ENCODE assay signal across 8 cellular contexts in genomic region chr20:36064661-36065426, GRCh38.
A peak's percentile ranks its signal among the peaks of the same experiment; 100 is the strongest.
DNase-seq lines count a peak whose midpoint lies in the region; ATAC-seq and TF ChIP-seq lines count a peak whose summit lies in the region.

No MANE protein-coding gene starts in this region.

- peak overlapping the region in 1 of 2 donors; percentile 64 for H3K9ac ChIP-seq in liver (ENCODE audit: low read depth in 1 of 2, low read length in 2 of 2)

- WGBS in liver, result 3% methylated on average over 61 of the region's 61 CpGs

- H3K9me3 ChIP-seq in liver (ENCODE audit: control insufficient read depth in 4 of 4, low read length in 3 of 4), result no peaks in the 10 kb centered on the region

- peaks cover 0 to 11% (median 5%) of the 10 kb centered on the region in 4 donors for H3K4me1 ChIP-seq in liver (ENCODE audit: control insufficient read depth in 4 of 4, insufficient read depth in 4 of 4, low read length in 3 of 4)

- H3K4me3 ChIP-seq in liver (ENCODE audit: low read depth in 1 of 3, low read length in 3 of 3), result peak overlapping the region; percentile 56 to 71 (median 57)

- peak in 1 of 2 donors; percentile 31 for TF ChIP-seq RAD21 in liver (IDR thresholded peaks at IDR 0.05)

- peak; percentile 43 for TF ChIP-seq POLR2A in GM19099 (IDR thresholded peaks at IDR 0.05; ENCODE audit: extremely low read depth, insufficient read length, low read depth)

- DNase-seq in AG20443 (ENCODE audit: low spot score) (peak; percentile 99), NCI-H510A treated with DMSO at 0.1 percent for 48 hours (lab: John Stamatoyannopoulos, UW) (peak; percentile 90), dedifferentiated amniotic fluid mesenchymal stem cell (ENCODE audit: extremely low spot score) (peak; percentile 85)
- peak; percentile 93 for DNase-seq in activated CD4-positive, alpha-beta T cell treated with anti-CD3 and anti-CD28 coated beads, Interleukin-2, amount 50 U/mL, for 1 hour
- peak; percentile 95 to 96 for DNase-seq in stimulated activated CD4-positive, alpha-beta T cell treated with anti-CD3 and anti-CD28 coated beads, Interleukin-2, amount 100 ng/mL, for 48 hours

- no peaks in the 10 kb centered on the region for H3K36me3 ChIP-seq in liver (ENCODE audit: control insufficient read depth in 4 of 4, insufficient read depth in 3 of 4, low read depth in 1 of 4, low read length in 3 of 4)

- no peak for TF ChIP-seq CTCF in liver (IDR thresholded peaks at IDR 0.05; ENCODE audit: low read depth, low read length, missing input control)

- ATAC-seq in HG03378 (IDR thresholded peaks at IDR 0.05; ENCODE audit: unreplicated experiment), result peak; percentile 69

- peak overlapping the region; percentile 91 to 93 for H3K27ac ChIP-seq in liver (ENCODE audit: low read depth in 1 of 2, low read length in 2 of 2)

- H3K27me3 ChIP-seq in liver (ENCODE audit: control insufficient read depth in 4 of 4, insufficient read depth in 4 of 4, low read length in 3 of 4), result no peaks in the 10 kb centered on the region

TF ChIP-seq in liver, 16 proteins besides CTCF, POLR2A, EP300 and RAD21:
- TF ChIP-seq FOXA1 (IDR thresholded peaks at IDR 0.05), result no peak
- TF ChIP-seq RXRA (IDR thresholded peaks at IDR 0.05), result peak in 1 of 2 donors; percentile 11
- TF ChIP-seq EGR1 (IDR thresholded peaks at IDR 0.05; ENCODE audit: low read depth in 2 of 2), result no peak
- TF ChIP-seq, protein P1, sequence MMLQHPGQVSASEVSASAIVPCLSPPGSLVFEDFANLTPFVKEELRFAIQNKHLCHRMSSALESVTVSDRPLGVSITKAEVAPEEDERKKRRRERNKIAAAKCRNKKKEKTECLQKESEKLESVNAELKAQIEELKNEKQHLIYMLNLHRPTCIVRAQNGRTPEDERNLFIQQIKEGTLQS (IDR thresholded peaks at IDR 0.05), result no peak
- TF ChIP-seq NR2F2 (IDR thresholded peaks at IDR 0.05), result peak; percentile 27
- no peak for TF ChIP-seq HNF4A (conservative IDR thresholded peaks at IDR 0.05)
- no peak for TF ChIP-seq FOXA2 (IDR thresholded peaks at IDR 0.05)
- TF ChIP-seq SP1 (IDR thresholded peaks at IDR 0.05), result no peak
- TF ChIP-seq JUND (IDR thresholded peaks at IDR 0.05), result no peak
- TF ChIP-seq, protein P2, sequence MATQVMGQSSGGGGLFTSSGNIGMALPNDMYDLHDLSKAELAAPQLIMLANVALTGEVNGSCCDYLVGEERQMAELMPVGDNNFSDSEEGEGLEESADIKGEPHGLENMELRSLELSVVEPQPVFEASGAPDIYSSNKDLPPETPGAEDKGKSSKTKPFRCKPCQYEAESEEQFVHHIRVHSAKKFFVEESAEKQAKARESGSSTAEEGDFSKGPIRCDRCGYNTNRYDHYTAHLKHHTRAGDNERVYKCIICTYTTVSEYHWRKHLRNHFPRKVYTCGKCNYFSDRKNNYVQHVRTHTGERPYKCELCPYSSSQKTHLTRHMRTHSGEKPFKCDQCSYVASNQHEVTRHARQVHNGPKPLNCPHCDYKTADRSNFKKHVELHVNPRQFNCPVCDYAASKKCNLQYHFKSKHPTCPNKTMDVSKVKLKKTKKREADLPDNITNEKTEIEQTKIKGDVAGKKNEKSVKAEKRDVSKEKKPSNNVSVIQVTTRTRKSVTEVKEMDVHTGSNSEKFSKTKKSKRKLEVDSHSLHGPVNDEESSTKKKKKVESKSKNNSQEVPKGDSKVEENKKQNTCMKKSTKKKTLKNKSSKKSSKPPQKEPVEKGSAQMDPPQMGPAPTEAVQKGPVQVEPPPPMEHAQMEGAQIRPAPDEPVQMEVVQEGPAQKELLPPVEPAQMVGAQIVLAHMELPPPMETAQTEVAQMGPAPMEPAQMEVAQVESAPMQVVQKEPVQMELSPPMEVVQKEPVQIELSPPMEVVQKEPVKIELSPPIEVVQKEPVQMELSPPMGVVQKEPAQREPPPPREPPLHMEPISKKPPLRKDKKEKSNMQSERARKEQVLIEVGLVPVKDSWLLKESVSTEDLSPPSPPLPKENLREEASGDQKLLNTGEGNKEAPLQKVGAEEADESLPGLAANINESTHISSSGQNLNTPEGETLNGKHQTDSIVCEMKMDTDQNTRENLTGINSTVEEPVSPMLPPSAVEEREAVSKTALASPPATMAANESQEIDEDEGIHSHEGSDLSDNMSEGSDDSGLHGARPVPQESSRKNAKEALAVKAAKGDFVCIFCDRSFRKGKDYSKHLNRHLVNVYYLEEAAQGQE (IDR thresholded peaks at IDR 0.05), result peak; percentile 66
- peak in 1 of 2 donors; percentile 74 for TF ChIP-seq GABPA (IDR thresholded peaks at IDR 0.05 in 1 of 2, conservative IDR thresholded peaks at IDR 0.05 in 1 of 2)
- peak; percentile 63 for TF ChIP-seq TAF1 (conservative IDR thresholded peaks at IDR 0.05)
- peak; percentile 86 for TF ChIP-seq YY1 (IDR thresholded peaks at IDR 0.05)
TF ChIP-seq in liver: peak in this region for 6.

Comparison
In these comparisons a context has a peak if more than half of its experiments do, and no peak if none do; other contexts are left out.
1. Peak in every context shown above with its lines: DNase-seq, ATAC-seq, H3K4me3 ChIP-seq and H3K27ac ChIP-seq.